In the genomic region with DNA sequence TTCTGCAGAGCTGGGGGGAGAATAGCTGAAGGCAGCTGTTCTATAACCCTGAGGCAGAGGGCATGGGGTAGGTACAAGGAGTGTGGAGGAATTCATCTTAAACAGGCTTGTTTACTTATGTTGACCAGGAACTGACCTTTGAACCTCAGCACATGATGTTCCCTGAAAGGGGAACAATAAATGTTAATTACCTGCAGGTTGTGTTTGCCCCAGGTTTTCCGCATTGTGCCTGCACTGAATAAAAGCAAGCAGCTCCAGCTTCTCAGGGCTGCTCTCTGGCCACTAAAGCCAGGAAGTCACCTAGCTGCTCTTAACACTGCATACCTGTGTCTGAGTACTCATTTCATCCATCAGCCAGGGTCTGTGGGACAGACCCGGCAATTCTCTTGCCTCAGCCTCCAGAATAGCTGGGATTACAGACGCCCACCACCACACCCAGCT, we compare ENCODE assay signal across 8 cellular contexts. TPM values are rescaled to one million over a fixed set of nuclear protein-coding genes. Genes with fewer than 3 reads are reported as not detected.
DNase-seq lines count a peak whose midpoint lies in the region; FAIRE-seq and TF ChIP-seq lines count a peak whose summit lies in the region.
"Not testable (repeated sequence)": the region's sequence is repeated elsewhere in the genome, so short reads cannot be mapped to it uniquely, and the experiment has no call there.

No MANE protein-coding gene starts in this region.

- H3K18ac ChIP-seq in mesendoderm (ENCODE audit: low read length), result not testable (repeated sequence)

- not testable (repeated sequence) for H3K4ac ChIP-seq in mesendoderm (ENCODE audit: low read depth, low read length)

- intact Hi-C loops in sigmoid colon (cut with DNase I); vagina (cut with DNase I): not testable (repeated sequence)

- not testable (repeated sequence) for H3K27me3 ChIP-seq in astrocyte (ENCODE audit: insufficient read depth, low read length); right atrium auricular region; mesendoderm (ENCODE audit: insufficient read depth, low read length, poor library complexity); sigmoid colon; vagina

- POLR2A ChIA-PET in HEK293 (lab: Yijun Ruan, JAX), result not testable (repeated sequence)

- not testable (repeated sequence) for H3K4me1 ChIP-seq in HEK293 (ENCODE audit: control insufficient read depth, insufficient read depth, low read length); mesendoderm (ENCODE audit: control insufficient read depth, low read depth, low read length)
- H3K4me1 ChIP-seq in astrocyte (ENCODE audit: insufficient read depth, low read length) (peaks cover 34% of the 10 kb centered on the region), right atrium auricular region (peaks cover 0 to 66% of the 10 kb centered on the region in 2 donors), sigmoid colon (peaks cover 0 to 76% (median 66%) of the 10 kb centered on the region in 4 donors), vagina (peaks cover 83% of the 10 kb centered on the region)

- H2BK120ac ChIP-seq in mesendoderm (ENCODE audit: low read depth, low read length), result not testable (repeated sequence)

- peaks cover 16% of the 10 kb centered on the region for H3K79me1 ChIP-seq in mesendoderm (ENCODE audit: low read length)

- TF ChIP-seq POLR2A in sigmoid colon (IDR thresholded peaks at IDR 0.05); vagina (IDR thresholded peaks at IDR 0.05): not testable (repeated sequence)

- peak overlapping the region; percentile 34 for H3K4me3 Mint-ChIP-seq in astrocyte (ENCODE audit: unreplicated experiment)

- H4K8ac ChIP-seq in mesendoderm (ENCODE audit: low read depth, low read length), result not testable (repeated sequence)

- not testable (repeated sequence) for H3K36me3 ChIP-seq in HEK293 (ENCODE audit: control insufficient read depth in 2 of 2, insufficient read depth in 1 of 2, low read length in 2 of 2); astrocyte (ENCODE audit: insufficient read depth, low read length); right atrium auricular region; mesendoderm (ENCODE audit: control insufficient read depth, insufficient read depth, low read length); sigmoid colon; vagina

- H3K9me3 Mint-ChIP-seq in astrocyte (ENCODE audit: unreplicated experiment), result not testable (repeated sequence)

- H2BK15ac ChIP-seq in mesendoderm (replicated peaks; ENCODE audit: low read depth), result not testable (repeated sequence)

- not testable (repeated sequence) for H3K36me3 Mint-ChIP-seq in astrocyte (ENCODE audit: low read depth, unreplicated experiment)

- H3K9ac ChIP-seq in astrocyte (ENCODE audit: low read length); mesendoderm (ENCODE audit: low read length): not testable (repeated sequence)

- no CpG with 5 or more reads among the region's 3 CpGs for WGBS in mesendoderm (ENCODE audit: extremely low coverage, insufficient coverage, low lambda C conversion rate)
- 20 to 70% methylated on average over 3 of the region's 3 CpGs for WGBS in sigmoid colon, 2 donors

- not testable (repeated sequence) for TF ChIP-seq CTCF in C4-2B (conservative IDR thresholded peaks at IDR 0.05); HEK293 (tag by site-specific recombination; IDR thresholded peaks at IDR 0.05); astrocyte (IDR thresholded peaks at IDR 0.05; ENCODE audit: insufficient read depth, low read depth, low read length); right atrium auricular region (IDR thresholded peaks at IDR 0.05); sigmoid colon (IDR thresholded peaks at IDR 0.05); vagina (IDR thresholded peaks at IDR 0.05)

- not testable (repeated sequence) for H3K23ac ChIP-seq in mesendoderm (ENCODE audit: low read length)

- CTCF ChIA-PET in HEK293 (lab: Yijun Ruan, JAX), result not testable (repeated sequence)

- peak overlapping the region; percentile 44 for H3K27ac ChIP-seq in C4-2B
- H3K27ac ChIP-seq in HEK293 (ENCODE audit: extremely low read depth, low read depth, low read length); astrocyte (ENCODE audit: low read depth, low read length); mesendoderm (ENCODE audit: low read depth, low read length): not testable (repeated sequence)
- peak overlapping the region; percentile 98 for H3K27ac ChIP-seq in right atrium auricular region
- peak overlapping the region in 3 of 4 donors; percentile 97 to 99 (median 98) for H3K27ac ChIP-seq in sigmoid colon
- H3K27ac ChIP-seq in vagina, result peak overlapping the region; percentile 98

- not testable (repeated sequence) for H4K5ac ChIP-seq in mesendoderm (ENCODE audit: low read length)

- DNase-seq in NCI-H69 (lab: John Stamatoyannopoulos, UW) (peak; percentile 8), mesendoderm (peak; percentile 16), sigmoid colon (peak; percentile 36)
- not testable (repeated sequence) for DNase-seq in astrocyte (ENCODE audit: low read depth); right atrium auricular region (ENCODE audit: low spot score); vagina (ENCODE audit: extremely low spot score in 2 of 2)

- not testable (repeated sequence) for FAIRE-seq in astrocyte (lab: Jason Lieb, UNC)

- H3K4me1 Mint-ChIP-seq in astrocyte (ENCODE audit: low read depth, unreplicated experiment), result peaks cover 34% of the 10 kb centered on the region

- not testable (repeated sequence) for H3K4me2 ChIP-seq in astrocyte (ENCODE audit: low read length); mesendoderm (ENCODE audit: low read length)

- not testable (repeated sequence) for H3K27me3 Mint-ChIP-seq in astrocyte (ENCODE audit: low read depth, unreplicated experiment)

- H3K79me2 ChIP-seq in astrocyte (ENCODE audit: insufficient read depth, low read length), result peaks cover 83% of the 10 kb centered on the region
- peaks cover 16% of the 10 kb centered on the region for H3K79me2 ChIP-seq in mesendoderm (ENCODE audit: control insufficient read depth, insufficient read depth, low read length)

- TF ChIP-seq EP300 in sigmoid colon (IDR thresholded peaks at IDR 0.05), result not testable (repeated sequence)

- not testable (repeated sequence) for H2AFZ ChIP-seq in astrocyte (ENCODE audit: low read depth, low read length)

- H2AK5ac ChIP-seq in mesendoderm (ENCODE audit: low read length), result not testable (repeated sequence)

- H2BK5ac ChIP-seq in mesendoderm (ENCODE audit: low read length), result not testable (repeated sequence)

- not testable (repeated sequence) for H3K27ac Mint-ChIP-seq in astrocyte (ENCODE audit: unreplicated experiment)

- H3K4me3 ChIP-seq in HEK293 (ENCODE audit: low read depth, low read length); astrocyte (ENCODE audit: insufficient read depth, low read depth, low read length); right atrium auricular region; mesendoderm (ENCODE audit: low read length); sigmoid colon; vagina: not testable (repeated sequence)

- not testable (repeated sequence) for H3K56ac ChIP-seq in mesendoderm (ENCODE audit: low read length)

- peaks cover 70% of the 10 kb centered on the region for H4K20me1 ChIP-seq in astrocyte (ENCODE audit: insufficient read depth, low read length)

- not testable (repeated sequence) for H3K9me3 ChIP-seq in HEK293 (ENCODE audit: control insufficient read depth, insufficient read depth, low read depth, low read length); astrocyte (ENCODE audit: insufficient read depth, low read depth, low read length); right atrium auricular region; sigmoid colon; vagina

TF ChIP-seq in HEK293, 187 proteins besides CTCF, POLR2A, EP300 and RAD21:
- TF ChIP-seq SETDB1 (IDR thresholded peaks at IDR 0.05; ENCODE audit: insufficient read length, low read length) (peak; percentile 30), TRIM28 (IDR thresholded peaks at IDR 0.05; ENCODE audit: borderline replicate concordance, low read length) (peak; percentile 53; the same call in 1 of the 2 replicates)

RNA-seq across cellular contexts. Expression of a gene that starts 4.2 kb away (rescaled TPM):
- total RNA-seq in astrocyte (33.4 and 34.9 TPM in 2 replicates), right atrium auricular region (10 to 100 TPM; 39.3 to 53.1 TPM), sigmoid colon (100 to 1,000 TPM in 2 of 4 donors, 10 to 100 TPM in 2; 86.7 to 120 (median 98.4) TPM), vagina (93.3 TPM)
- 10.0 TPM for polyA plus RNA-seq in mesendoderm (2013, experiment 1 of 2)
- 10.3 TPM for polyA plus RNA-seq in mesendoderm (2013, experiment 2 of 2)
- 10 to 100 TPM; 15.0 to 40.0 (median 16.2) TPM for polyA plus RNA-seq in sigmoid colon

RNA-seq across cellular contexts. Expression of a gene that starts 12.8 kb away (rescaled TPM):
- 206 and 221 TPM in 2 replicates for total RNA-seq in astrocyte
- total RNA-seq in right atrium auricular region, result 10 to 100 TPM; 57.5 to 83.0 TPM
- 36.8 TPM for polyA plus RNA-seq in mesendoderm (2013, experiment 1 of 2)
- 35.1 TPM for polyA plus RNA-seq in mesendoderm (2013, experiment 2 of 2)
- 10 to 100 TPM; 50.0 to 62.6 (median 62.2) TPM for total RNA-seq in sigmoid colon
- polyA plus RNA-seq in sigmoid colon, result 100 to 1,000 TPM in 1 of 3 donors, 10 to 100 TPM in 2; 48.0 to 137 (median 76.3) TPM
- total RNA-seq in vagina, result 44.9 TPM
